Comparison of ENCODE assay signal across 8 cellular contexts in the genomic region with DNA sequence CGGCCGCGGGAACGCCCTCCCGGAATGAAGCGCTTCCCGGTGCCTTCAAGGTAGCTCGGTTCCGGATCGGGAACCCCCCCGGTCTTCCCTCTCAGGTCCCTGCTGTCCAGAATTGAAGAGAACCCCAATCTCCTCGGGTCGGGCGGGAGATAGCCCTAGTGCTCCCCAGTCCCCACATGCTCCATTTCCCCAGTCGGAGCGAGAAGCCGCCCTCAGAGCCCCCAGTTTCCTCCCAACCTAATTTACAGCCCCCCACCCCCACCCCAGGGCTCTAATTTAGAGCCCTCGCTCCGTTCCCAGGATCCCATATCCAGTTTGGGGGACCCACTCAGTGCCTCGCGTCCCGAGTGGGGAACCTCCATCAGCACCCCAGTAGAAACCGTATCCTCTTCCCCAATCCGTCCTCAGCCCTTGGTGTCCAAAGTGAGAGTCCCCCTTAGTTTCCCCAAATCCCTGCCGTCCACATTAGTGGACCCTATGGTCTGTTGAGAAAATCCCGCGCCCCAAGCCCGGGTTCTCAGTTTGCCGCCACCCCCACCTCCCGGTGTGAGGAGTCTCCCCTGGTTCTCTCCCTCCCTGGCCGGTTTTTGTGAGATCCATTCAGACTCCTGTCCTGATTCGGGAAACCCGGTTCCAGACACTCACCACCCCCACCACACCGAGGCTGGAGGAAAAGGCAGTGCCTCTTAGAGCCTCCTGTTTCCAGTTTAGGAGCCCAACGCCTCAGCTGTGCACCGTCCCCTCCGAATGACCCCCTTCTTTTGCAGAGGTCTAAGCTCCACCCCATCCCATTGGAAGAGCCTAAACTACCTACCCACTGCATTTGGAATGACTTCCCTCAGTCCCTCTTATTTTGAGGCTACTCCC. TPM values are rescaled to one million over a fixed set of nuclear protein-coding genes. Genes with fewer than 3 reads are reported as not detected.
DNase-seq lines count a peak whose midpoint lies in the region; ATAC-seq and TF ChIP-seq lines count a peak whose summit lies in the region.

No MANE protein-coding gene starts in this region.

- no peaks in the 10 kb centered on the region for H3K9me3 ChIP-seq in hepatocyte (ENCODE audit: low read depth)

- peaks cover 31% of the 10 kb centered on the region for H3K27me3 ChIP-seq in H7 (ENCODE audit: control insufficient read depth, insufficient read depth, low read length)
- peaks cover 29% of the 10 kb centered on the region for H3K27me3 ChIP-seq in hepatocyte

- ATAC-seq in HG03097 (IDR thresholded peaks at IDR 0.05; ENCODE audit: low FRiP score, unreplicated experiment), result no peak

- DNase-seq in H7 (peak; percentile 69), hepatocyte (ENCODE audit: low spot score) (no peak), retinal pigment epithelial cell (ENCODE audit: low read depth) (no peak), MV-4-11 (lab: John Stamatoyannopoulos, UW) (no peak), DMS53 (lab: John Stamatoyannopoulos, UW) (no peak), NOMO-1 treated with DMSO at 0.1 percent for 48 hours (lab: John Stamatoyannopoulos, UW; ENCODE audit: unreplicated experiment) (no peak)

- H3K4me2 ChIP-seq in hepatocyte, result peak overlapping the region; percentile 96

- TF ChIP-seq CTCF in VCaP (conservative IDR thresholded peaks at IDR 0.05) (no peak), hepatocyte (IDR thresholded peaks at IDR 0.05; ENCODE audit: poor library complexity) (no peak), retinal pigment epithelial cell (conservative IDR thresholded peaks at IDR 0.05; ENCODE audit: low read depth, low read length) (no peak)

- no peaks in the 10 kb centered on the region for H4K20me1 ChIP-seq in hepatocyte (ENCODE audit: insufficient read depth, poor library complexity, severe bottlenecking)

- H3K4me3 ChIP-seq in H7 (ENCODE audit: insufficient read depth, low read depth, low read length) (peak overlapping the region; percentile 66), hepatocyte (peak overlapping the region; percentile 36), retinal pigment epithelial cell (ENCODE audit: low read length) (peak overlapping the region; percentile 59)

- peaks cover 1% of the 10 kb centered on the region; the same call in 1 of the 2 replicates for H3K36me3 ChIP-seq in H7 (replicated peaks; ENCODE audit: control insufficient read depth, insufficient read depth, low read length)
- H3K36me3 ChIP-seq in hepatocyte (replicated peaks; ENCODE audit: insufficient read depth, low read depth), result no peaks in the 10 kb centered on the region

- H3K4me1 ChIP-seq in hepatocyte (ENCODE audit: insufficient read depth), result peaks cover 27% of the 10 kb centered on the region

- no peaks in the 10 kb centered on the region for H3K9me2 ChIP-seq in hepatocyte (replicated peaks; ENCODE audit: insufficient read depth)

- H3K27ac ChIP-seq in VCaP (peak overlapping the region; percentile 87; the same call in 1 of the 2 replicates), hepatocyte (no peak overlapping the region)

- H3K79me2 ChIP-seq in hepatocyte, result peaks cover 8% of the 10 kb centered on the region

- WGBS in hepatocyte (ENCODE audit: low lambda C conversion rate, missing lambda C conversion rate), result 3% methylated on average over 17 of the region's 37 CpGs

- peak overlapping the region; percentile 74 for H2AFZ ChIP-seq in hepatocyte

RNA-seq across cellular contexts. Expression of a gene that starts 0.7 kb away (rescaled TPM):
- total RNA-seq in H7 (2014; rRNA removed; shearing (Covaris generic)), result 23.2 and 31.8 TPM in 2 replicates
- total RNA-seq in hepatocyte, result 2.2 and 9.3 TPM in 2 replicates
- 4.4 and 5.6 TPM in 2 replicates for polyA plus RNA-seq in hepatocyte

RNA-seq across cellular contexts. Expression of a gene that starts 42.1 kb away (rescaled TPM):
- not detected in 2 replicates for total RNA-seq in H7 (2014; rRNA removed; shearing (Covaris generic))
- 8.5 and 24.9 TPM in 2 replicates for total RNA-seq in hepatocyte
- polyA plus RNA-seq in hepatocyte, result 14.7 and 18.8 TPM in 2 replicates
